Comparison of ENCODE assay signal across 2 cellular contexts in the genomic region with DNA sequence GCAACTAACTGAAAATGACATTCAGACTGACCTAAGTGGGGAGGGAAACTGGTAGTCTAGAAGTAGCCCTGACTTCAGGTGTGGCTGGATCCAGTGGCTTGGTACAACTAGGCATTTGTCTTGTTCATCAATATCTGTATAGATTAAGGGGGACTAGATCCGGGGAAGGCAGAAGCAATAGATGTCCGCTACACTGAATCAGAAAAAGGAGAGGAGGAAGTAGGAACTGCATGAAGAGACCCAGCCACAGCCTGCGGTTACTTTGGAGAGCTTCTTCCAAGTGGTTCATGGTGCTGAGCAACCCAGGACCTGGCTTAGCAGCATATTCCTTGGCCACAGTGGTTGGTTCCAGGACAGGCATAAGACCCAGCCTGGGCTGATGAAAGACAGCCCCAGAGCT.
TF ChIP-seq lines count a peak whose summit lies in the region.

No MANE protein-coding gene starts in this region.

TF ChIP-seq in A549, 52 proteins besides CTCF, POLR2A, EP300 and RAD21 (continued from another document):
- TF ChIP-seq FOSL2 (IDR thresholded peaks at IDR 0.05) (no peak), FOSL2 (CRISPR knock-in tag; IDR thresholded peaks at IDR 0.05) (no peak), ZNF302 (CRISPR knock-in tag; IDR thresholded peaks at IDR 0.05) (no peak), ZFP36 (IDR thresholded peaks at IDR 0.05; ENCODE audit: borderline replicate concordance, partially characterized antibody) (no peak), EHF (CRISPR knock-in tag; IDR thresholded peaks at IDR 0.05) (no peak), HDAC2 (IDR thresholded peaks at IDR 0.05) (no peak), KDM1A (IDR thresholded peaks at IDR 0.05; ENCODE audit: low read depth) (no peak), POLR2AphosphoS2 (conservative IDR thresholded peaks at IDR 0.05; ENCODE audit: low read length) (no peak), EHMT2 (IDR thresholded peaks at IDR 0.05; ENCODE audit: low read depth) (no peak)
- TF ChIP-seq, protein P1, sequence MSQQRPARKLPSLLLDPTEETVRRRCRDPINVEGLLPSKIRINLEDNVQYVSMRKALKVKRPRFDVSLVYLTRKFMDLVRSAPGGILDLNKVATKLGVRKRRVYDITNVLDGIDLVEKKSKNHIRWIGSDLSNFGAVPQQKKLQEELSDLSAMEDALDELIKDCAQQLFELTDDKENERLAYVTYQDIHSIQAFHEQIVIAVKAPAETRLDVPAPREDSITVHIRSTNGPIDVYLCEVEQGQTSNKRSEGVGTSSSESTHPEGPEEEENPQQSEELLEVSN (IDR thresholded peaks at IDR 0.05; ENCODE audit: borderline replicate concordance, low read depth), result no peak
- TF ChIP-seq, protein P2, sequence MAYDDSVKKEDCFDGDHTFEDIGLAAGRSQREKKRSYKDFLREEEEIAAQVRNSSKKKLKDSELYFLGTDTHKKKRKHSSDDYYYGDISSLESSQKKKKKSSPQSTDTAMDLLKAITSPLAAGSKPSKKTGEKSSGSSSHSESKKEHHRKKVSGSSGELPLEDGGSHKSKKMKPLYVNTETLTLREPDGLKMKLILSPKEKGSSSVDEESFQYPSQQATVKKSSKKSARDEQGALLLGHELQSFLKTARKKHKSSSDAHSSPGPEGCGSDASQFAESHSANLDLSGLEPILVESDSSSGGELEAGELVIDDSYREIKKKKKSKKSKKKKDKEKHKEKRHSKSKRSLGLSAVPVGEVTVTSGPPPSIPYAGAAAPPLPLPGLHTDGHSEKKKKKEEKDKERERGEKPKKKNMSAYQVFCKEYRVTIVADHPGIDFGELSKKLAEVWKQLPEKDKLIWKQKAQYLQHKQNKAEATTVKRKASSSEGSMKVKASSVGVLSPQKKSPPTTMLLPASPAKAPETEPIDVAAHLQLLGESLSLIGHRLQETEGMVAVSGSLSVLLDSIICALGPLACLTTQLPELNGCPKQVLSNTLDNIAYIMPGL (CRISPR knock-in tag; IDR thresholded peaks at IDR 0.05; ENCODE audit: borderline replicate concordance), result no peak
- TF ChIP-seq, protein P3, sequence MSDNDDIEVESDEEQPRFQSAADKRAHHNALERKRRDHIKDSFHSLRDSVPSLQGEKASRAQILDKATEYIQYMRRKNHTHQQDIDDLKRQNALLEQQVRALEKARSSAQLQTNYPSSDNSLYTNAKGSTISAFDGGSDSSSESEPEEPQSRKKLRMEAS (IDR thresholded peaks at IDR 0.05), result no peak

TF ChIP-seq in GM12891, 5 proteins besides CTCF, POLR2A, EP300 and RAD21 (continued from another document):
- no peak for TF ChIP-seq PAX5 (IDR thresholded peaks at IDR 0.05; ENCODE audit: insufficient read depth, low read length, severe bottlenecking)
- TF ChIP-seq SPI1 (IDR thresholded peaks at IDR 0.05; ENCODE audit: low read depth, low read length), result 0 out of 2 replicates have a peak, but pooled peaks have one; percentile 21
- TF ChIP-seq TAF1 (IDR thresholded peaks at IDR 0.05; ENCODE audit: low read depth, low read length), result no peak
